ENCODE assay signal across 1 cellular context in the genomic region with DNA sequence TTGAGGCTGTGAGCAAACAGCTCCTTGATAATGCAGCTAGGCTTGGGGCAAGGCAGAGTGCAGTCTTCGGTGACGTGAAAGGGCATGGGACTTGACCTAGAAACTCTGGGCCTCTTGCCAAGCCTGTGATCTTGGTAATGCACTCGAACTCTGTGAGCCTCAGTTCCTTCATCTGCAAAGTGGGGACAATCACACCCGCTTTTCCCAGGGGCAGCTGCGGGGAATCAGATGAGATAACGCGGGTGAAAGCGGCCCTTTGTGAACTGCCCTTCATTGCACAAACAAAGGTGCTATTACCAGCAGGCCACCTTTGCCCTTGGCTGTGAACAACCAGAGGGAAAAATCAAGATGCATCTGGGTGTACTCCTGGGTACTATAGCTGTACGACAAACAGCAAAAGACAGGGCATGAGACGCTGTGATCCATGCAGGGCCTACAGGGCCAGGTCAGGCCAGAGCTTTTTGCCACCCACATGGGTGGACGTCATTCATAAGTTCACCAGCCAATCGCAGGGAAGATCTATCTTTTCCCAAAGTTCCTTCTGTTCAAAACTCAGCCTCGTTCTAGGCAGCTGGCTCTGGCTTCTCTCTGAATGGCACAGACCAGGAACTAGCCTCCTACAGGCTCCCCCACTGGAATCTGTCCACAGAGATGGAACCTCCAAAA.
TF ChIP-seq lines count a peak whose summit lies in the region.

No MANE protein-coding gene starts in this region.

TF ChIP-seq in HepG2, 621 proteins besides CTCF, POLR2A, EP300 and RAD21 (continued from another document and continues in another):
- TF ChIP-seq ZNF230 (CRISPR knock-in tag; IDR thresholded peaks at IDR 0.05) (no peak), ZNF773 (CRISPR knock-in tag; IDR thresholded peaks at IDR 0.05; ENCODE audit: borderline replicate concordance) (no peak), RXRA (CRISPR knock-in tag; IDR thresholded peaks at IDR 0.05) (no peak), SIN3B (IDR thresholded peaks at IDR 0.05; ENCODE audit: low read length) (no peak), ZMYM2 (CRISPR knock-in tag; IDR thresholded peaks at IDR 0.05) (peak; percentile 92), NAIF1 (CRISPR knock-in tag; IDR thresholded peaks at IDR 0.05; ENCODE audit: borderline replicate concordance) (no peak), ZSCAN20 (CRISPR knock-in tag; IDR thresholded peaks at IDR 0.05; ENCODE audit: borderline replicate concordance) (no peak), TOPORS (CRISPR knock-in tag; IDR thresholded peaks at IDR 0.05) (no peak), ZNF317 (CRISPR knock-in tag; IDR thresholded peaks at IDR 0.05) (no peak), HOXA5 (CRISPR knock-in tag; IDR thresholded peaks at IDR 0.05) (no peak), NBN (conservative IDR thresholded peaks at IDR 0.05) (no peak), KLF11 (CRISPR knock-in tag; IDR thresholded peaks at IDR 0.05) (no peak), ZNF235 (CRISPR knock-in tag; IDR thresholded peaks at IDR 0.05; ENCODE audit: borderline replicate concordance) (no peak), TBX2 (CRISPR knock-in tag; IDR thresholded peaks at IDR 0.05; ENCODE audit: borderline replicate concordance) (peak; percentile 44; the same call in 1 of the 2 replicates), MED8 (CRISPR knock-in tag; IDR thresholded peaks at IDR 0.05; ENCODE audit: insufficient replicate concordance) (no peak), RFXANK (CRISPR knock-in tag; IDR thresholded peaks at IDR 0.05) (no peak), ETV5 (CRISPR knock-in tag; IDR thresholded peaks at IDR 0.05; ENCODE audit: borderline replicate concordance) (no peak), XRCC5 (optimal IDR thresholded peaks at IDR 0.05; ENCODE audit: low read length) (peak; percentile 70), ZNF562 (CRISPR knock-in tag; IDR thresholded peaks at IDR 0.05; ENCODE audit: borderline replicate concordance) (no peak), HNF4A (CRISPR knock-in tag; IDR thresholded peaks at IDR 0.05) (peak; percentile 28; the same call in 1 of the 2 replicates), ZNF331 (CRISPR knock-in tag; IDR thresholded peaks at IDR 0.05) (no peak), TEAD3 (CRISPR knock-in tag; optimal IDR thresholded peaks at IDR 0.05; ENCODE audit: borderline replicate concordance) (no peak), NCOA5 (CRISPR knock-in tag; IDR thresholded peaks at IDR 0.05) (no peak), SIX1 (CRISPR knock-in tag; IDR thresholded peaks at IDR 0.05; ENCODE audit: borderline replicate concordance) (no peak), MXI1 (IDR thresholded peaks at IDR 0.05; ENCODE audit: borderline replicate concordance, low read depth, low read length) (no peak), DNMT1 (CRISPR knock-in tag; IDR thresholded peaks at IDR 0.05) (no peak), ZNF749 (CRISPR knock-in tag; IDR thresholded peaks at IDR 0.05; ENCODE audit: borderline replicate concordance) (no peak), RARA (CRISPR knock-in tag; IDR thresholded peaks at IDR 0.05) (peak; percentile 50; the same call in 1 of the 2 replicates), SMAD3 (CRISPR knock-in tag; IDR thresholded peaks at IDR 0.05) (no peak), FOXK2 (IDR thresholded peaks at IDR 0.05) (no peak), ZFP1 (CRISPR knock-in tag; IDR thresholded peaks at IDR 0.05) (no peak), GABPA (IDR thresholded peaks at IDR 0.05; ENCODE audit: low read depth, low read length) (no peak), GABPA (CRISPR knock-in tag; IDR thresholded peaks at IDR 0.05; ENCODE audit: low read depth) (no peak), SSRP1 (CRISPR knock-in tag; IDR thresholded peaks at IDR 0.05) (no peak), ZNF776 (CRISPR knock-in tag; IDR thresholded peaks at IDR 0.05) (no peak), SKI (IDR thresholded peaks at IDR 0.05; ENCODE audit: partially characterized antibody) (peak; percentile 13), JARID2 (CRISPR knock-in tag; IDR thresholded peaks at IDR 0.05; ENCODE audit: insufficient replicate concordance) (no peak), ZNF761 (CRISPR knock-in tag; conservative IDR thresholded peaks at IDR 0.05) (no peak), SETDB1 (CRISPR knock-in tag; IDR thresholded peaks at IDR 0.05; ENCODE audit: borderline replicate concordance) (no peak)
- TF ChIP-seq, protein P1, sequence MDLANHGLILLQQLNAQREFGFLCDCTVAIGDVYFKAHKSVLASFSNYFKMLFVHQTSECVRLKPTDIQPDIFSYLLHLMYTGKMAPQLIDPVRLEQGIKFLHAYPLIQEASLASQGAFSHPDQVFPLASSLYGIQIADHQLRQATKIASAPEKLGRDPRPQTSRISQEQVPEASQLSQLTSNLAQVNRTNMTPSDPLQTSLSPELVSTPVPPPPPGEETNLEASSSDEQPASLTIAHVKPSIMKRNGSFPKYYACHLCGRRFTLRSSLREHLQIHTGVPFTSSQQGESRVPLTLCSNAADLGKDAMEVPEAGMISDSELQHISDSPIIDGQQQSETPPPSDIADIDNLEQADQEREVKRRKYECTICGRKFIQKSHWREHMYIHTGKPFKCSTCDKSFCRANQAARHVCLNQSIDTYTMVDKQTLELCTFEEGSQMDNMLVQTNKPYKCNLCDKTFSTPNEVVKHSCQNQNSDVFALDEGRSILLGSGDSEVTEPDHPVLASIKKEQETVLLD (CRISPR knock-in tag; IDR thresholded peaks at IDR 0.05; ENCODE audit: low read depth): no peak
- TF ChIP-seq, protein P2, sequence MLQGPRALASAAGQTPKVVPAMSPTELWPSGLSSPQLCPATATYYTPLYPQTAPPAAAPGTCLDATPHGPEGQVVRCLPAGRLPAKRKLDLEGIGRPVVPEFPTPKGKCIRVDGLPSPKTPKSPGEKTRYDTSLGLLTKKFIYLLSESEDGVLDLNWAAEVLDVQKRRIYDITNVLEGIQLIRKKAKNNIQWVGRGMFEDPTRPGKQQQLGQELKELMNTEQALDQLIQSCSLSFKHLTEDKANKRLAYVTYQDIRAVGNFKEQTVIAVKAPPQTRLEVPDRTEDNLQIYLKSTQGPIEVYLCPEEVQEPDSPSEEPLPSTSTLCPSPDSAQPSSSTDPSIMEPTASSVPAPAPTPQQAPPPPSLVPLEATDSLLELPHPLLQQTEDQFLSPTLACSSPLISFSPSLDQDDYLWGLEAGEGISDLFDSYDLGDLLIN (CRISPR knock-in tag; IDR thresholded peaks at IDR 0.05; ENCODE audit: borderline replicate concordance): no peak
- TF ChIP-seq, protein P3, sequence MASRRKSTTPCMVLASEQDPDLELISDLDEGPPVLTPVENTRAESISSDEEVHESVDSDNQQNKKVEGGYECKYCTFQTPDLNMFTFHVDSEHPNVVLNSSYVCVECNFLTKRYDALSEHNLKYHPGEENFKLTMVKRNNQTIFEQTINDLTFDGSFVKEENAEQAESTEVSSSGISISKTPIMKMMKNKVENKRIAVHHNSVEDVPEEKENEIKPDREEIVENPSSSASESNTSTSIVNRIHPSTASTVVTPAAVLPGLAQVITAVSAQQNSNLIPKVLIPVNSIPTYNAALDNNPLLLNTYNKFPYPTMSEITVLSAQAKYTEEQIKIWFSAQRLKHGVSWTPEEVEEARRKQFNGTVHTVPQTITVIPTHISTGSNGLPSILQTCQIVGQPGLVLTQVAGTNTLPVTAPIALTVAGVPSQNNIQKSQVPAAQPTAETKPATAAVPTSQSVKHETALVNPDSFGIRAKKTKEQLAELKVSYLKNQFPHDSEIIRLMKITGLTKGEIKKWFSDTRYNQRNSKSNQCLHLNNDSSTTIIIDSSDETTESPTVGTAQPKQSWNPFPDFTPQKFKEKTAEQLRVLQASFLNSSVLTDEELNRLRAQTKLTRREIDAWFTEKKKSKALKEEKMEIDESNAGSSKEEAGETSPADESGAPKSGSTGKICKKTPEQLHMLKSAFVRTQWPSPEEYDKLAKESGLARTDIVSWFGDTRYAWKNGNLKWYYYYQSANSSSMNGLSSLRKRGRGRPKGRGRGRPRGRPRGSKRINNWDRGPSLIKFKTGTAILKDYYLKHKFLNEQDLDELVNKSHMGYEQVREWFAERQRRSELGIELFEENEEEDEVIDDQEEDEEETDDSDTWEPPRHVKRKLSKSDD (CRISPR knock-in tag; IDR thresholded peaks at IDR 0.05; ENCODE audit: low read depth): no peak
- TF ChIP-seq, protein P4, sequence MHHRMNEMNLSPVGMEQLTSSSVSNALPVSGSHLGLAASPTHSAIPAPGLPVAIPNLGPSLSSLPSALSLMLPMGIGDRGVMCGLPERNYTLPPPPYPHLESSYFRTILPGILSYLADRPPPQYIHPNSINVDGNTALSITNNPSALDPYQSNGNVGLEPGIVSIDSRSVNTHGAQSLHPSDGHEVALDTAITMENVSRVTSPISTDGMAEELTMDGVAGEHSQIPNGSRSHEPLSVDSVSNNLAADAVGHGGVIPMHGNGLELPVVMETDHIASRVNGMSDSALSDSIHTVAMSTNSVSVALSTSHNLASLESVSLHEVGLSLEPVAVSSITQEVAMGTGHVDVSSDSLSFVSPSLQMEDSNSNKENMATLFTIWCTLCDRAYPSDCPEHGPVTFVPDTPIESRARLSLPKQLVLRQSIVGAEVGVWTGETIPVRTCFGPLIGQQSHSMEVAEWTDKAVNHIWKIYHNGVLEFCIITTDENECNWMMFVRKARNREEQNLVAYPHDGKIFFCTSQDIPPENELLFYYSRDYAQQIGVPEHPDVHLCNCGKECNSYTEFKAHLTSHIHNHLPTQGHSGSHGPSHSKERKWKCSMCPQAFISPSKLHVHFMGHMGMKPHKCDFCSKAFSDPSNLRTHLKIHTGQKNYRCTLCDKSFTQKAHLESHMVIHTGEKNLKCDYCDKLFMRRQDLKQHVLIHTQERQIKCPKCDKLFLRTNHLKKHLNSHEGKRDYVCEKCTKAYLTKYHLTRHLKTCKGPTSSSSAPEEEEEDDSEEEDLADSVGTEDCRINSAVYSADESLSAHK (CRISPR knock-in tag; IDR thresholded peaks at IDR 0.05; ENCODE audit: borderline replicate concordance): no peak
- TF ChIP-seq, protein P5, sequence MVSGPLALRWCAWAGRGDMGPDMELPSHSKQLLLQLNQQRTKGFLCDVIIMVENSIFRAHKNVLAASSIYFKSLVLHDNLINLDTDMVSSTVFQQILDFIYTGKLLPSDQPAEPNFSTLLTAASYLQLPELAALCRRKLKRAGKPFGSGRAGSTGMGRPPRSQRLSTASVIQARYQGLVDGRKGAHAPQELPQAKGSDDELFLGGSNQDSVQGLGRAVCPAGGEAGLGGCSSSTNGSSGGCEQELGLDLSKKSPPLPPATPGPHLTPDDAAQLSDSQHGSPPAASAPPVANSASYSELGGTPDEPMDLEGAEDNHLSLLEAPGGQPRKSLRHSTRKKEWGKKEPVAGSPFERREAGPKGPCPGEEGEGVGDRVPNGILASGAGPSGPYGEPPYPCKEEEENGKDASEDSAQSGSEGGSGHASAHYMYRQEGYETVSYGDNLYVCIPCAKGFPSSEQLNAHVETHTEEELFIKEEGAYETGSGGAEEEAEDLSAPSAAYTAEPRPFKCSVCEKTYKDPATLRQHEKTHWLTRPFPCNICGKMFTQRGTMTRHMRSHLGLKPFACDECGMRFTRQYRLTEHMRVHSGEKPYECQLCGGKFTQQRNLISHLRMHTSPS (CRISPR knock-in tag; IDR thresholded peaks at IDR 0.05; ENCODE audit: low read depth): no peak
- TF ChIP-seq, protein P6, sequence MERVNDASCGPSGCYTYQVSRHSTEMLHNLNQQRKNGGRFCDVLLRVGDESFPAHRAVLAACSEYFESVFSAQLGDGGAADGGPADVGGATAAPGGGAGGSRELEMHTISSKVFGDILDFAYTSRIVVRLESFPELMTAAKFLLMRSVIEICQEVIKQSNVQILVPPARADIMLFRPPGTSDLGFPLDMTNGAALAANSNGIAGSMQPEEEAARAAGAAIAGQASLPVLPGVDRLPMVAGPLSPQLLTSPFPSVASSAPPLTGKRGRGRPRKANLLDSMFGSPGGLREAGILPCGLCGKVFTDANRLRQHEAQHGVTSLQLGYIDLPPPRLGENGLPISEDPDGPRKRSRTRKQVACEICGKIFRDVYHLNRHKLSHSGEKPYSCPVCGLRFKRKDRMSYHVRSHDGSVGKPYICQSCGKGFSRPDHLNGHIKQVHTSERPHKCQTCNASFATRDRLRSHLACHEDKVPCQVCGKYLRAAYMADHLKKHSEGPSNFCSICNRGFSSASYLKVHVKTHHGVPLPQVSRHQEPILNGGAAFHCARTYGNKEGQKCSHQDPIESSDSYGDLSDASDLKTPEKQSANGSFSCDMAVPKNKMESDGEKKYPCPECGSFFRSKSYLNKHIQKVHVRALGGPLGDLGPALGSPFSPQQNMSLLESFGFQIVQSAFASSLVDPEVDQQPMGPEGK (CRISPR knock-in tag; IDR thresholded peaks at IDR 0.05): no peak
- TF ChIP-seq, protein P7, sequence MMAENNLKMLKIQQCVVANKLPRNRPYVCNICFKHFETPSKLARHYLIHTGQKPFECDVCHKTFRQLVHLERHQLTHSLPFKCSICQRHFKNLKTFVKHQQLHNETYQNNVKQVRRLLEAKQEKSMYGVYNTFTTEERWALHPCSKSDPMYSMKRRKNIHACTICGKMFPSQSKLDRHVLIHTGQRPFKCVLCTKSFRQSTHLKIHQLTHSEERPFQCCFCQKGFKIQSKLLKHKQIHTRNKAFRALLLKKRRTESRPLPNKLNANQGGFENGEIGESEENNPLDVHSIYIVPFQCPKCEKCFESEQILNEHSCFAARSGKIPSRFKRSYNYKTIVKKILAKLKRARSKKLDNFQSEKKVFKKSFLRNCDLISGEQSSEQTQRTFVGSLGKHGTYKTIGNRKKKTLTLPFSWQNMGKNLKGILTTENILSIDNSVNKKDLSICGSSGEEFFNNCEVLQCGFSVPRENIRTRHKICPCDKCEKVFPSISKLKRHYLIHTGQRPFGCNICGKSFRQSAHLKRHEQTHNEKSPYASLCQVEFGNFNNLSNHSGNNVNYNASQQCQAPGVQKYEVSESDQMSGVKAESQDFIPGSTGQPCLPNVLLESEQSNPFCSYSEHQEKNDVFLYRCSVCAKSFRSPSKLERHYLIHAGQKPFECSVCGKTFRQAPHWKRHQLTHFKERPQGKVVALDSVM (CRISPR knock-in tag; IDR thresholded peaks at IDR 0.05): no peak
